19 cellular contexts compared by ENCODE assay signal in genomic region chr14:91953170-91953985, GRCh38. TPM values are rescaled to one million over a fixed set of nuclear protein-coding genes. Genes with fewer than 3 reads are reported as not detected.
"Had no signal": no experiment of that assay in that cellular context is flagged by ENCODE, and none has a peak within 500 bp of the region (broad histone marks: within the 10 kb centered on the region; RNA-seq: fewer than 3 reads in every experiment).

No MANE protein-coding gene starts in this region.

- H3K27ac Mint-ChIP-seq: activated B cell treated with CpG ODN at 0.5 μM for 24 hours; activated CD8-positive, alpha-beta T cell treated with anti-CD3 and anti-CD28 coated beads for 36 hours; natural killer cell treated with Interleukin-12 subunit alpha and Interleukin-12 subunit beta and Interleukin-15 and Interleukin-18, amount 100 ng/mL, for 72 hours had no signal

- H3K27ac ChIP-seq: dorsolateral prefrontal cortex, stomach, thyroid gland had no signal

- ATAC-seq: activated CD8-positive, alpha-beta T cell treated with anti-CD3 and anti-CD28 coated beads for 36 hours; activated T-cell treated with anti-CD3 and anti-CD28 coated beads, Interleukin-2, amount 50 U/mL, for 4 hours; natural killer cell treated with Interleukin-12 subunit alpha and Interleukin-12 subunit beta and Interleukin-15 and Interleukin-18, amount 100 ng/mL, for 72 hours; sciatic nerve had no signal

- H3K27me3 ChIP-seq: stomach, thyroid gland had no signal

- H3K4me1 ChIP-seq: thyroid gland had no signal

- H3K9me3 Mint-ChIP-seq: activated B cell treated with CpG ODN at 0.5 μM for 24 hours; activated CD8-positive, alpha-beta T cell treated with anti-CD3 and anti-CD28 coated beads for 36 hours; activated T-cell treated with anti-CD3 and anti-CD28 coated beads, Interleukin-2, amount 50 U/mL, for 4 hours; natural killer cell treated with Interleukin-12 subunit alpha and Interleukin-12 subunit beta and Interleukin-15 and Interleukin-18, amount 100 ng/mL, for 72 hours had no signal

- H3K36me3 ChIP-seq: stomach, thyroid gland had no signal

- DNase-seq: activated B cell treated with CpG ODN at 0.5 μM for 24 hours; activated CD4-positive, alpha-beta T cell treated with anti-CD3 and anti-CD28 coated beads for 48 hours; activated CD8-positive, alpha-beta T cell treated with anti-CD3 and anti-CD28 coated beads for 36 hours; activated effector memory CD4-positive, alpha-beta T cell treated with Interleukin-2 at 50 U/mL for 16 hours; activated naive CD4-positive, alpha-beta T cell treated with anti-CD3 and anti-CD28 coated beads, Interleukin-2, amount 50 U/mL, for 16 hours; activated T-cell treated with anti-CD3 and anti-CD28 coated beads, Interleukin-2, amount 50 U/mL, for 4 hours; amygdala; dorsolateral prefrontal cortex; erythroblast; head of caudate nucleus; immature natural killer cell; mesendoderm; nucleus accumbens; stimulated activated CD4-positive, alpha-beta T cell treated with anti-CD3 and anti-CD28 coated beads, Interleukin-1b, Interleukin-23, amount 100 ng/mL, for 48 hours; stomach; T-helper 2 cell; thyroid gland had no signal

- H3K4me3 Mint-ChIP-seq: activated B cell treated with CpG ODN at 0.5 μM for 24 hours; activated CD8-positive, alpha-beta T cell treated with anti-CD3 and anti-CD28 coated beads for 36 hours; activated T-cell treated with anti-CD3 and anti-CD28 coated beads, Interleukin-2, amount 50 U/mL, for 4 hours; immature natural killer cell; natural killer cell treated with Interleukin-12 subunit alpha and Interleukin-12 subunit beta and Interleukin-15 and Interleukin-18, amount 100 ng/mL, for 72 hours had no signal

- H3K4me1 Mint-ChIP-seq: activated B cell treated with CpG ODN at 0.5 μM for 24 hours had no signal

- H3K36me3 Mint-ChIP-seq: immature natural killer cell; natural killer cell treated with Interleukin-12 subunit alpha and Interleukin-12 subunit beta and Interleukin-15 and Interleukin-18, amount 100 ng/mL, for 72 hours had no signal

- H3K4me3 ChIP-seq: dorsolateral prefrontal cortex, stomach, thyroid gland had no signal

- H3K9me3 ChIP-seq: stomach, thyroid gland had no signal

RNA-seq across cellular contexts. Expression of gene FBLN5, which starts 5.9 kb away (rescaled TPM):
- total RNA-seq: activated B cell treated with CpG ODN at 0.5 μM for 24 hours; natural killer cell treated with Interleukin-12 subunit alpha and Interleukin-12 subunit beta and Interleukin-15 and Interleukin-18, amount 100 ng/mL, for 72 hours had no signal
